In the genomic region with DNA sequence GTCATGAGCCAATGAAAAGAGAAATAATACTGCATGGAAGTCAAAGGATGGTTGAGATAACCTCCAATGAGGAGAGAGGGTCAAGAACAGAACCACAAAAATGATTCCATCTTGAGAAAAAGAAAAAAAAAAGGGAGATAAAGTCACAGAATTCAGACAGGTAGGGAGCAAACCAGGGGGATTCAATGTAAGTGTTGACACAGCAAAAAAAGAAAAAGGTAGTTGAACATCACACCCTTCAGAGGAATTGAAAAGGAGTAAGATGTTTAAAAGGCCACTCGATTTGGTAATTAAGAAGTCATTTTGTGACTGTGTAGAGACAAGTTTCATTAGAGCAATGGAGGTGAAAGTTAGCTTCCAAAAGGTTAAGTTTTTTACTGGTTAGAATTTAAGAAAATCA, we compare ENCODE assay signal across 29 cellular contexts.
"Had no signal": no experiment of that assay in that cellular context is flagged by ENCODE, and none has a peak within 500 bp of the region (broad histone marks: within the 10 kb centered on the region; RNA-seq: fewer than 3 reads in every experiment).

No MANE protein-coding gene starts in this region.

- H3K27ac Mint-ChIP-seq: activated CD8-positive, alpha-beta memory T cell treated with anti-CD3 and anti-CD28 coated beads, Interleukin-2, amount 10 ng/mL, durations not matched to agents 7 days and 5 days; activated naive CD4-positive, alpha-beta T cell treated with anti-CD3 and anti-CD28 coated beads, Interleukin-2, amount 10 ng/mL, durations not matched to agents 7 days and 5 days; activated naive CD8-positive, alpha-beta T cell treated with anti-CD3 and anti-CD28 coated beads, Interleukin-2, amount 10 ng/mL, durations not matched to agents 7 days and 5 days; activated T-helper 2 cell treated with anti-CD3 and anti-CD28 coated beads, Interferon-gamma antibody, Interleukin-2, Interleukin-4, amounts not matched to agents 10 μg/mL and 5 μg/mL and 100 μg/mL, durations not matched to agents 14 hours and 24 hours and 36 hours; WTC11 had no signal

- DNase-seq: activated CD4-positive, alpha-beta T cell treated with anti-CD3 and anti-CD28 coated beads for 48 hours; activated CD4-positive, alpha-beta T cell treated with anti-CD3 and anti-CD28 coated beads, Interleukin-2, amount 50 U/mL, for 4 hours; activated CD4-positive, CD25-positive, alpha-beta regulatory T cell treated with anti-CD3 and anti-CD28 coated beads, Interleukin-2, amount 50 U/mL, for 72 hours; activated CD8-positive, alpha-beta memory T cell treated with anti-CD3 and anti-CD28 coated beads, Interleukin-2, amount 10 ng/mL, durations not matched to agents 7 days and 5 days; activated gamma-delta T cell treated with Interleukin-2 at 50 U/mL for 16 hours; activated naive CD4-positive, alpha-beta T cell treated with anti-CD3 and anti-CD28 coated beads, Interleukin-2, amount 10 ng/mL, durations not matched to agents 7 days and 5 days; activated naive CD8-positive, alpha-beta T cell treated with anti-CD3 and anti-CD28 coated beads, Interleukin-2, amount 10 ng/mL, durations not matched to agents 7 days and 5 days; activated T-cell treated with anti-CD3 and anti-CD28 coated beads, Interleukin-2, amount 50 U/mL, for 4 hours; aorta; body of pancreas; central memory CD4-positive, alpha-beta T cell; Karpas-422; MM.1S; NCI-H1105; NCI-H1436; NCI-H187; NCI-H2081; NCI-H510A treated with DMSO at 0.1 percent for 48 hours; NCI-H69; NK-92 treated with Interleukin-12 subunit alpha and Interleukin-12 subunit beta, amount 100 ng/mL, for 24 hours; Peyer's patch; Right ventricle myocardium superior; SW 1271 had no signal

- H3K9me3 ChIP-seq: body of pancreas, Peyer's patch, SJSA1 had no signal

- H3K4me3 Mint-ChIP-seq: activated CD8-positive, alpha-beta memory T cell treated with anti-CD3 and anti-CD28 coated beads, Interleukin-2, amount 10 ng/mL, durations not matched to agents 7 days and 5 days; activated naive CD4-positive, alpha-beta T cell treated with anti-CD3 and anti-CD28 coated beads, Interleukin-2, amount 10 ng/mL, durations not matched to agents 7 days and 5 days; activated naive CD8-positive, alpha-beta T cell treated with anti-CD3 and anti-CD28 coated beads, Interleukin-2, amount 10 ng/mL, durations not matched to agents 7 days and 5 days; activated T-cell treated with anti-CD3 and anti-CD28 coated beads, Interleukin-2, amount 50 U/mL, for 4 hours; WTC11 had no signal

- FAIRE-seq: bronchial epithelial cell had no signal

- H3K4me1 Mint-ChIP-seq: activated CD8-positive, alpha-beta memory T cell treated with anti-CD3 and anti-CD28 coated beads, Interleukin-2, amount 10 ng/mL, durations not matched to agents 7 days and 5 days; activated naive CD4-positive, alpha-beta T cell treated with anti-CD3 and anti-CD28 coated beads, Interleukin-2, amount 10 ng/mL, durations not matched to agents 7 days and 5 days; activated naive CD8-positive, alpha-beta T cell treated with anti-CD3 and anti-CD28 coated beads, Interleukin-2, amount 10 ng/mL, durations not matched to agents 7 days and 5 days had no signal

- H3K27me3 ChIP-seq: body of pancreas, Peyer's patch, SJSA1 had no signal

- ATAC-seq: activated CD8-positive, alpha-beta memory T cell treated with anti-CD3 and anti-CD28 coated beads, Interleukin-2, amount 10 ng/mL, durations not matched to agents 7 days and 5 days; activated T-cell treated with anti-CD3 and anti-CD28 coated beads, Interleukin-2, amount 50 U/mL, for 4 hours; body of pancreas; SK-N-SH treated with all-trans-retinoic acid at 6 μM for 48 hours; WTC11 had no signal

- H3K27me3 Mint-ChIP-seq: activated CD8-positive, alpha-beta memory T cell treated with anti-CD3 and anti-CD28 coated beads, Interleukin-2, amount 10 ng/mL, durations not matched to agents 7 days and 5 days; activated naive CD4-positive, alpha-beta T cell treated with anti-CD3 and anti-CD28 coated beads, Interleukin-2, amount 10 ng/mL, durations not matched to agents 7 days and 5 days; activated naive CD8-positive, alpha-beta T cell treated with anti-CD3 and anti-CD28 coated beads, Interleukin-2, amount 10 ng/mL, durations not matched to agents 7 days and 5 days had no signal

- H3K27ac ChIP-seq: body of pancreas, Peyer's patch, RWPE1, SJSA1 had no signal

- H3K9me3 Mint-ChIP-seq: activated naive CD4-positive, alpha-beta T cell treated with anti-CD3 and anti-CD28 coated beads, Interleukin-2, amount 10 ng/mL, durations not matched to agents 7 days and 5 days; activated naive CD8-positive, alpha-beta T cell treated with anti-CD3 and anti-CD28 coated beads, Interleukin-2, amount 10 ng/mL, durations not matched to agents 7 days and 5 days; activated T-cell treated with anti-CD3 and anti-CD28 coated beads, Interleukin-2, amount 50 U/mL, for 4 hours; activated T-helper 2 cell treated with anti-CD3 and anti-CD28 coated beads, Interferon-gamma antibody, Interleukin-2, Interleukin-4, amounts not matched to agents 10 μg/mL and 5 μg/mL and 100 μg/mL, durations not matched to agents 14 hours and 24 hours and 36 hours; WTC11 had no signal

- H3K4me1 ChIP-seq: body of pancreas, Peyer's patch had no signal

- H3K4me3 ChIP-seq: body of pancreas, Peyer's patch, SJSA1 had no signal
